In genomic region chr3:13558651-13559050, GRCh38 we compare ENCODE assay signal across 27 cellular contexts. TPM values are rescaled to one million over a fixed set of nuclear protein-coding genes. Genes with fewer than 3 reads are reported as not detected.
"Had no signal": no experiment of that assay in that cellular context is flagged by ENCODE, and none has a peak within 500 bp of the region (broad histone marks: within the 10 kb centered on the region; RNA-seq: fewer than 3 reads in every experiment).

No MANE protein-coding gene starts in this region.

- H3K27me3 Mint-ChIP-seq: stimulated activated naive B cell treated with anti-CD40 and anti-IgM and Interleukin-4, amounts not matched to agents 10 μg/mL and 1 μg/mL and 100 μg/mL, for 72 hours had no signal

- H3K36me3 Mint-ChIP-seq: naive B cell; natural killer cell treated with Interleukin-12 subunit alpha and Interleukin-12 subunit beta and Interleukin-15 and Interleukin-18, amount 100 ng/mL, for 72 hours; stimulated activated effector memory CD8-positive, alpha-beta T cell treated with anti-CD3 and anti-CD28 coated beads, Interleukin-12 subunit alpha, Interleukin-12 subunit beta, amount 100 ng/mL, for 72 hours; stimulated activated naive B cell treated with anti-CD40 and anti-IgM and Interleukin-4, amounts not matched to agents 10 μg/mL and 1 μg/mL and 100 μg/mL, for 72 hours had no signal

- H3K27ac Mint-ChIP-seq: natural killer cell treated with Interleukin-12 subunit alpha and Interleukin-12 subunit beta and Interleukin-15 and Interleukin-18, amount 100 ng/mL, for 72 hours; stimulated activated effector memory CD8-positive, alpha-beta T cell treated with anti-CD3 and anti-CD28 coated beads, Interleukin-12 subunit alpha, Interleukin-12 subunit beta, amount 100 ng/mL, for 72 hours; stimulated activated naive B cell treated with anti-CD40 and anti-IgM and Interleukin-4, amounts not matched to agents 10 μg/mL and 1 μg/mL and 100 μg/mL, for 72 hours; stimulated activated naive CD8-positive, alpha-beta T cell treated with anti-CD3 and anti-CD28 coated beads, Interleukin-15, Interleukin-2, amounts not matched to agents 100 ng/mL and 50 ng/mL, for 24 hours had no signal

- H3K4me1 ChIP-seq: pancreas, prostate gland, right lobe of liver, sigmoid colon, upper lobe of left lung had no signal

- H3K27ac ChIP-seq: pancreas, prostate gland, right lobe of liver, stomach, thoracic aorta, thyroid gland, upper lobe of left lung had no signal

- H3K4me3 ChIP-seq: pancreas, prostate gland, right lobe of liver, sigmoid colon, stomach, thoracic aorta, thyroid gland, tibial nerve, upper lobe of left lung had no signal

- H3K27me3 ChIP-seq: pancreas, right lobe of liver, sigmoid colon, thyroid gland, tibial nerve, upper lobe of left lung had no signal

- H3K9me3 Mint-ChIP-seq: naive B cell; naive thymus-derived CD8-positive, alpha-beta T cell; natural killer cell treated with Interleukin-12 subunit alpha and Interleukin-12 subunit beta and Interleukin-15 and Interleukin-18, amount 100 ng/mL, for 72 hours; nephron progenitor cell; neural crest cell; stimulated activated effector memory CD8-positive, alpha-beta T cell treated with anti-CD3 and anti-CD28 coated beads, Interleukin-12 subunit alpha, Interleukin-12 subunit beta, amount 100 ng/mL, for 72 hours; stimulated activated naive B cell treated with anti-CD40 and anti-IgM and Interleukin-4, amounts not matched to agents 10 μg/mL and 1 μg/mL and 100 μg/mL, for 72 hours; stimulated activated naive CD8-positive, alpha-beta T cell treated with anti-CD3 and anti-CD28 coated beads, Interleukin-15, Interleukin-2, amounts not matched to agents 100 ng/mL and 50 ng/mL, for 24 hours had no signal

- ATAC-seq: naive thymus-derived CD8-positive, alpha-beta T cell; natural killer cell treated with Interleukin-12 subunit alpha and Interleukin-12 subunit beta and Interleukin-15 and Interleukin-18, amount 100 ng/mL, for 72 hours; pancreas; right cardiac atrium; right lobe of liver; stimulated activated effector memory CD8-positive, alpha-beta T cell treated with anti-CD3 and anti-CD28 coated beads, Interleukin-12 subunit alpha, Interleukin-12 subunit beta, amount 100 ng/mL, for 72 hours; stimulated activated naive B cell treated with anti-CD40 and anti-IgM and Interleukin-4, amounts not matched to agents 10 μg/mL and 1 μg/mL and 100 μg/mL, for 72 hours had no signal

- H3K36me3 ChIP-seq: pancreas, prostate gland, right lobe of liver, sigmoid colon, stomach, thoracic aorta, thyroid gland, tibial nerve, upper lobe of left lung had no signal

- H3K9me3 ChIP-seq: pancreas, prostate gland, right lobe of liver, sigmoid colon, stomach, thoracic aorta, thyroid gland, tibial nerve, upper lobe of left lung had no signal

- H3K4me3 Mint-ChIP-seq: naive B cell; natural killer cell treated with Interleukin-12 subunit alpha and Interleukin-12 subunit beta and Interleukin-15 and Interleukin-18, amount 100 ng/mL, for 72 hours; nephron progenitor cell; neural crest cell; stimulated activated effector memory CD8-positive, alpha-beta T cell treated with anti-CD3 and anti-CD28 coated beads, Interleukin-12 subunit alpha, Interleukin-12 subunit beta, amount 100 ng/mL, for 72 hours; stimulated activated naive B cell treated with anti-CD40 and anti-IgM and Interleukin-4, amounts not matched to agents 10 μg/mL and 1 μg/mL and 100 μg/mL, for 72 hours; stimulated activated naive CD8-positive, alpha-beta T cell treated with anti-CD3 and anti-CD28 coated beads, Interleukin-15, Interleukin-2, amounts not matched to agents 100 ng/mL and 50 ng/mL, for 24 hours had no signal

- H3K4me1 Mint-ChIP-seq: stimulated activated effector memory CD8-positive, alpha-beta T cell treated with anti-CD3 and anti-CD28 coated beads, Interleukin-12 subunit alpha, Interleukin-12 subunit beta, amount 100 ng/mL, for 72 hours had no signal

- DNase-seq: naive B cell; naive thymus-derived CD8-positive, alpha-beta T cell; nephron progenitor cell; occipital lobe; pancreas; retina; right lobe of liver; sigmoid colon; small intestine; stimulated activated CD4-positive, alpha-beta T cell treated with anti-CD3 and anti-CD28 coated beads, Interleukin-15, amount 100 ng/mL, for 24 hours; stimulated activated CD4-positive, alpha-beta T cell treated with anti-CD3 and anti-CD28 coated beads, Interleukin-2, amount 100 ng/mL, for 24 hours; stimulated activated CD4-positive, alpha-beta T cell treated with anti-CD3 and anti-CD28 coated beads, Interleukin-2, amount 100 ng/mL, for 48 hours; stimulated activated CD4-positive, alpha-beta T cell treated with anti-CD3 and anti-CD28 coated beads, Interleukin-4, amount 100 ng/mL, for 24 hours; stimulated activated naive B cell treated with anti-CD40 and anti-IgM and Interleukin-4, amounts not matched to agents 10 μg/mL and 1 μg/mL and 100 μg/mL, for 72 hours; stimulated activated naive CD4-positive, alpha-beta T cell treated with Interleukin-2 at 50 U/mL for 16 hours; stomach; thyroid gland; trophoblast cell; upper lobe of left lung had no signal

RNA-seq across cellular contexts. Expression of gene FBLN2, which starts 9.7 kb away (rescaled TPM):
- total RNA-seq: natural killer cell treated with Interleukin-12 subunit alpha and Interleukin-12 subunit beta and Interleukin-15 and Interleukin-18, amount 100 ng/mL, for 72 hours had no signal
